In genomic region chr2:74991977-74992376, GRCh38 we compare ENCODE assay signal across 18 cellular contexts. TPM values are rescaled to one million over a fixed set of nuclear protein-coding genes. Genes with fewer than 3 reads are reported as not detected.
DNase-seq lines count a peak whose midpoint lies in the region; ATAC-seq and TF ChIP-seq lines count a peak whose summit lies in the region.
"Had no signal": no experiment of that assay in that cellular context is flagged by ENCODE, and none has a peak within 500 bp of the region (broad histone marks: within the 10 kb centered on the region; RNA-seq: fewer than 3 reads in every experiment).

No MANE protein-coding gene starts in this region.

- peaks cover 8% of the 10 kb centered on the region for H3K9me3 Mint-ChIP-seq in nephron progenitor cell

- WGBS in aorta, 2 donors = 45 to 48% methylated on average over 4 of the region's 4 CpGs

- no peaks in the 10 kb centered on the region for H3K27me3 ChIP-seq in aorta (ENCODE audit: control insufficient read depth in 1 of 2, insufficient read depth in 2 of 2, low read length in 1 of 2)
- H3K27me3 ChIP-seq: BE2C, uterus had no signal

- no peak overlapping the region for H3K4me3 Mint-ChIP-seq in nephron progenitor cell
- H3K4me3 Mint-ChIP-seq: activated T-cell treated with anti-CD3 and anti-CD28 coated beads, Interleukin-2, amount 50 U/mL, for 72 hours; stimulated activated naive B cell treated with anti-CD40 and anti-IgM and Interleukin-4, amounts not matched to agents 10 μg/mL and 1 μg/mL and 100 μg/mL, for 72 hours had no signal

- H3K27me3 Mint-ChIP-seq in nephron progenitor cell (ENCODE audit: low read depth, poor library complexity) = no peaks in the 10 kb centered on the region
- H3K27me3 Mint-ChIP-seq: progenitor cell of endocrine pancreas; stimulated activated naive B cell treated with anti-CD40 and anti-IgM and Interleukin-4, amounts not matched to agents 10 μg/mL and 1 μg/mL and 100 μg/mL, for 72 hours had no signal

- TF ChIP-seq CTCF in fibroblast of mammary gland (conservative IDR thresholded peaks at IDR 0.05; ENCODE audit: control insufficient read depth, insufficient read depth, low read depth, low read length) = no peak
- no peak for TF ChIP-seq CTCF in nephron progenitor cell (IDR thresholded peaks at IDR 0.05)
- TF ChIP-seq CTCF in omental fat pad (IDR thresholded peaks at IDR 0.05) = no peak

- intact Hi-C loops in aorta (cut with DNase I) = no loop called here

- H3K36me3 Mint-ChIP-seq in nephron progenitor cell (ENCODE audit: low read depth) = no peaks in the 10 kb centered on the region

- H3K4me3 ChIP-seq in fibroblast of mammary gland (ENCODE audit: control insufficient read depth, low read depth, low read length) = no peak overlapping the region
- no peak overlapping the region for H3K4me3 ChIP-seq in aorta (ENCODE audit: low read length in 2 of 2)
- H3K4me3 ChIP-seq: uterus had no signal

- no peaks in the 10 kb centered on the region for H3K36me3 ChIP-seq in aorta (ENCODE audit: control insufficient read depth in 1 of 2, insufficient read depth in 2 of 2, low read length in 1 of 2)
- H3K36me3 ChIP-seq: BE2C, uterus had no signal

- no peak overlapping the region for H3K27ac ChIP-seq in aorta (ENCODE audit: low read depth in 1 of 2, low read length in 2 of 2)
- H3K27ac ChIP-seq: HL-60, uterus had no signal

- ATAC-seq in aorta (ENCODE audit: low FRiP score) = no peak
- ATAC-seq in omental fat pad (ENCODE audit: low FRiP score) = no peak
- ATAC-seq: activated T-cell treated with anti-CD3 and anti-CD28 coated beads, Interleukin-2, amount 50 U/mL, for 72 hours; stimulated activated naive B cell treated with anti-CD40 and anti-IgM and Interleukin-4, amounts not matched to agents 10 μg/mL and 1 μg/mL and 100 μg/mL, for 72 hours had no signal

- H3K4me1 ChIP-seq in aorta (ENCODE audit: control insufficient read depth in 1 of 2, insufficient read depth in 2 of 2, low read length in 2 of 2) = no peaks in the 10 kb centered on the region
- H3K4me1 ChIP-seq: BE2C, uterus had no signal

- DNase-seq in EL = peak; percentile 67
- peak; percentile 13 for DNase-seq in RKO (ENCODE audit: low spot score)
- peak; percentile 33 for DNase-seq in fibroblast of mammary gland (ENCODE audit: low read depth)
- no peak for DNase-seq in nephron progenitor cell
- no peak for DNase-seq in DMS153 (lab: John Stamatoyannopoulos, UW)
- DNase-seq in aorta = no peak
- no peak for DNase-seq in germinal center (ENCODE audit: low spot score)
- no peak for DNase-seq in omental fat pad (ENCODE audit: low spot score)
- DNase-seq: activated T-cell treated with anti-CD3 and anti-CD28 coated beads, Interleukin-2, amount 50 U/mL, for 72 hours; anterior cingulate cortex; BE2C; effector memory CD4-positive, alpha-beta T cell; hypothalamus; stimulated activated CD4-positive, alpha-beta T cell treated with anti-CD3 and anti-CD28 coated beads, Interleukin-2, amount 100 ng/mL, for 48 hours; stimulated activated naive B cell treated with anti-CD40 and anti-IgM and Interleukin-4, amounts not matched to agents 10 μg/mL and 1 μg/mL and 100 μg/mL, for 72 hours; uterus had no signal

- H3K4me1 Mint-ChIP-seq in nephron progenitor cell = peaks cover 18% of the 10 kb centered on the region

- H3K27ac Mint-ChIP-seq in nephron progenitor cell = peak overlapping the region; percentile 37
- H3K27ac Mint-ChIP-seq: activated T-cell treated with anti-CD3 and anti-CD28 coated beads, Interleukin-2, amount 50 U/mL, for 72 hours; progenitor cell of endocrine pancreas; stimulated activated naive B cell treated with anti-CD40 and anti-IgM and Interleukin-4, amounts not matched to agents 10 μg/mL and 1 μg/mL and 100 μg/mL, for 72 hours had no signal

- no peaks in the 10 kb centered on the region for H3K9me3 ChIP-seq in aorta (ENCODE audit: control insufficient read depth, low read length)
- H3K9me3 ChIP-seq: BE2C, uterus had no signal

RNA-seq across cellular contexts. Expression of gene POLE4, which starts 33.5 kb away (rescaled TPM):
- total RNA-seq in aorta (10 to 100 TPM; 57.3 to 59.3 TPM), omental fat pad (10 to 100 TPM; 21.5 to 66.7 (median 32.1) TPM)
- polyA plus RNA-seq in aorta = 100 to 1,000 TPM in 1 of 2 donors, 10 to 100 TPM in 1; 55.9 to 146 TPM

Comparison
In these comparisons a context has a peak if more than half of its experiments do, and no peak if none do; other contexts are left out.
1. DNase-seq: peak in EL (single experiment), RKO (single experiment) and fibroblast of mammary gland (single experiment); none in nephron progenitor cell (single experiment), DMS153 (single experiment), aorta (0 of 2), germinal center (single experiment) and omental fat pad (single experiment).